Comparison of ENCODE assay signal across 8 cellular contexts in genomic region chr11:43852057-43852636, GRCh38. TPM values are rescaled to one million over a fixed set of nuclear protein-coding genes. Genes with fewer than 3 reads are reported as not detected.
DNase-seq lines count a peak whose midpoint lies in the region; ATAC-seq and TF ChIP-seq lines count a peak whose summit lies in the region.

No MANE protein-coding gene starts in this region.

- H3K4me3 ChIP-seq in Panc1 (ENCODE audit: low read depth in 2 of 2, low read length in 2 of 2) (no peak overlapping the region), fibroblast of the aortic adventitia (ENCODE audit: low read depth, low read length) (no peak overlapping the region), upper lobe of right lung (no peak overlapping the region)

- no peaks in the 10 kb centered on the region for H3K4me1 ChIP-seq in Panc1 (ENCODE audit: control insufficient read depth, insufficient read depth, low read length)
- no peaks in the 10 kb centered on the region for H3K4me1 ChIP-seq in upper lobe of right lung

- BruUV-seq in Panc1 (replicated peaks; lab: Mats Ljungman, UMichigan), result no TSS peak

- no peaks in the 10 kb centered on the region for H3K27me3 ChIP-seq in Panc1 (ENCODE audit: control insufficient read depth, insufficient read depth, low read length)
- H3K27me3 ChIP-seq in upper lobe of right lung, result no peaks in the 10 kb centered on the region

- TF ChIP-seq CTCF in Panc1 (IDR thresholded peaks at IDR 0.05) (peak; percentile 81), fibroblast of the aortic adventitia (IDR thresholded peaks at IDR 0.05; ENCODE audit: insufficient read depth, low read length) (peak; percentile 85), upper lobe of right lung (IDR thresholded peaks at IDR 0.05) (peak; percentile 75)

- peaks cover 3% of the 10 kb centered on the region; the same call in 1 of the 2 replicates for H3K36me3 ChIP-seq in Panc1 (ENCODE audit: control insufficient read depth, insufficient read depth, low read length)
- H3K36me3 ChIP-seq in upper lobe of right lung, result peaks cover 25% of the 10 kb centered on the region

- H3K9me3 ChIP-seq in Panc1 (ENCODE audit: control insufficient read depth, insufficient read depth, low read depth, low read length) (no peaks in the 10 kb centered on the region), upper lobe of right lung (no peaks in the 10 kb centered on the region)

- in situ Hi-C loops in Panc1 (cut with HindIII; ENCODE audit: low pct_unique_long_range_greater_than_20kb, low sequenced_read_pairs), result no loop called here

- intact Hi-C loops in Panc1 (cut with micrococcal nuclease; ENCODE audit: unreplicated experiment), result no loop called here
- intact Hi-C loops in upper lobe of right lung (cut with DNase I), result no loop called here

- ATAC-seq in Panc1, result peak; percentile 88
- peak; percentile 88 for ATAC-seq in upper lobe of right lung

- DNase-seq in COLO829 (ENCODE audit: low spot score) (peak; percentile 78), GM19238 (ENCODE audit: insufficient read length, low spot score) (peak; percentile 18), HK-2 (ENCODE audit: unreplicated experiment) (peak; percentile 24), Panc1 (ENCODE audit: low read depth, low spot score) (peak; percentile 57), fibroblast of the aortic adventitia (ENCODE audit: low read depth) (peak; percentile 88), occipital lobe (lab: John Stamatoyannopoulos, UW) (peak; percentile 14), upper lobe of right lung (no peak)
- DNase-seq in activated T-cell treated with anti-CD3 and anti-CD28 coated beads, Interleukin-2, amount 50 U/mL, for 48 hours, result peak; percentile 75 to 77

- CTCF ChIA-PET in Panc1 (lab: Charles Lee), result interaction anchor here (0.9 to 1.0 kb wide), 4 partner anchors 11 to 348 kb away, joined by 3 to 11 read pairs (median 4); no protein-coding TSS in a partner anchor

- no peak overlapping the region for H3K27ac ChIP-seq in Panc1 (ENCODE audit: low read length)
- no peak overlapping the region for H3K27ac ChIP-seq in upper lobe of right lung

- POLR2A ChIA-PET in Panc1 (lab: Charles Lee), result interaction anchor here (0.6 kb wide), 2 partner anchors 264 to 301 kb away, joined by 3 to 6 read pairs; no protein-coding TSS in a partner anchor

RNA-seq across cellular contexts. Expression of gene ALKBH3, which starts 28.5 kb away (rescaled TPM):
- total RNA-seq in Panc1 (2021; ENCODE audit: unreplicated experiment), result 34.4 TPM
- 20.1 TPM for polyA plus RNA-seq in Panc1 (2012; ENCODE audit: insufficient read length)
- 36.7 and 47.1 TPM in 2 replicates for total RNA-seq in fibroblast of the aortic adventitia (ENCODE audit: low replicate concordance)
- total RNA-seq in occipital lobe, result 33.5 TPM
- 27.7 TPM for total RNA-seq in upper lobe of right lung
